8 cellular contexts compared by ENCODE assay signal in the genomic region with DNA sequence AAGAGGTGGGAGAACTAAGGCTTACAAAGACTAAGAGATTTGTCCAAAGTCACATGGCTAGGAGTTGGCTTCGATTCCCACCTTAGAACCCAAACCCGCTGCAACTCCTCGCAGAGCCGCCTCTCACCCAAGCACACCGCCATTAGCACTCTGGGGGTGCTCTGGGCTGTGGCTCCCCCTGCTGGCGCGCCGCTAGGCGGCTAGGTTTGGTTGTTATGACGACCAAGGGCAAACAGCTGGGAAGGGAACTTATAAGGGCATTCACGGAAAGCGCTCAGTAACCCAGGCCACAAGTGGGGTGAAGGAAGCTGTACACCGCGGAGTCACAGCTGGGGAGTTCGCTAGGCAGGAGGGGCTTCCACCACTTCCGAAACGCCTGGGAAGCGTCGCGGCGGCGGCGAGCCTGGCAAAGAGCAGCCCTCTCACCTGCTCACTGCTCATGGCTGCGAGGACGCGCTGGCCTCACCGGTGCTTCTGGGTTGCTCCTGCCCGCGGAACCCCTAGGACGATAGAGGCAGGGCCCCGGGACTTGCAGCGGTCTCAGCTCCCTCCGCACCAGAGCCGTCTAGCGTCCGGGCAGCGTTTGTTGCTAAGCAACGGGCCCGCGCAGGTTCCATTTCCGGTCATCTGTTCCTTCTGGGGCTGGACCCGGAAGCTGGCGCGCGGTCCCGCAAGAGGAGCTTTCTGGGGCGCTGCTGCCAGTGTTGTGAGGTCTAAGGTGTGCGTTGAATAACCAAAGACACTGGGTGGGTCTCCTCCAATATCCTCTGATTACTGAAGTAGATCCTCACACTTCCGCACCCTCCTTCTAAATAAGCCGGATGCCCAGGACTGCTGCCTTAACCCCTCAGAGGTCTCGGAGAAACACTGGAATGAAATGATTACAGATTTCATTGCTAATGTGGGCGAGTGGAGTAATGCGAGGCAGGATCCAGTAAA. TPM values are rescaled to one million over a fixed set of nuclear protein-coding genes. Genes with fewer than 3 reads are reported as not detected.
A peak's percentile ranks its signal among the peaks of the same experiment; 100 is the strongest.
DNase-seq lines count a peak whose midpoint lies in the region; ATAC-seq and TF ChIP-seq lines count a peak whose summit lies in the region.

A gene (minus strand): TSS at position 567 of the 939 bp plus-strand sequence. CDS start 126 bp downstream, at position 441.

- H3K27ac Mint-ChIP-seq in T-cell, result peak within 1 kb of the TSS; percentile 71 to 79

- H3K27me3 ChIP-seq in upper lobe of right lung, result no peaks in the 10 kb centered on the region

- no peaks in the 10 kb centered on the region for H3K9me3 ChIP-seq in upper lobe of right lung

- no peaks in the 10 kb centered on the region for H3K36me3 Mint-ChIP-seq in T-cell

- H3K4me3 Mint-ChIP-seq in T-cell, result peak within 1 kb of the TSS; percentile 81 to 85 (median 82)

- peak within 1 kb of the TSS; percentile 92 for H3K4me3 ChIP-seq in upper lobe of right lung

- ATAC-seq in HG02852 (IDR thresholded peaks at IDR 0.05; ENCODE audit: unreplicated experiment) (peak; percentile 99), T-cell (replicated peaks in 1 of 4) (peak; percentile 89 to 97 (median 93)), left ventricle myocardium superior (peak; percentile 99), upper lobe of right lung (peak; percentile 97)

- POLR2A ChIA-PET in T-cell (lab: Charles Lee), result interaction anchor here in 1 of 2 donors (0.6 to 1.2 kb wide), 5 partner anchors 79 to 1637 kb away, joined by 3 to 5 read pairs (median 5); a partner anchor contains a TSS

- H3K9me3 Mint-ChIP-seq in T-cell, result no peaks in the 10 kb centered on the region

- peaks cover 11% of the 10 kb centered on the region for H3K4me1 ChIP-seq in upper lobe of right lung

- H3K36me3 ChIP-seq in upper lobe of right lung, result no peaks in the 10 kb centered on the region

- in situ Hi-C loops in GM13976 (cut with MboI; ENCODE audit: low sequenced_read_pairs, unreplicated experiment), result loop anchor here (10.0 kb wide), 1 partner anchor 394 kb away; no protein-coding TSS in a partner anchor

- CTCF ChIA-PET in T-cell (lab: Charles Lee), result interaction anchor here (0.6 to 2.8 kb wide), 31 partner anchors 9 to 1901 kb away, joined by 3 to 34 read pairs (median 4); a partner anchor contains a TSS

- peak within 1 kb of the TSS; percentile 89 for H3K27ac ChIP-seq in upper lobe of right lung

- peaks cover 0 to 4% of the 10 kb centered on the region in 2 donors for H3K27me3 Mint-ChIP-seq in T-cell

- DNase-seq in GM13976 (ENCODE audit: low spot score) (peak; percentile 91), NCI-H146 (lab: John Stamatoyannopoulos, UW) (peak; percentile 87), T-cell (peak; percentile 80 to 94 (median 92)), amniotic stem cell (lab: John Stamatoyannopoulos, UW) (peak; percentile 79), left ventricle myocardium superior (peak; percentile 93), posterior vena cava (ENCODE audit: low spot score) (peak; percentile 97), upper lobe of right lung (peak; percentile 96)

- peaks cover 13 to 16% (median 14%) of the 10 kb centered on the region in 3 donors for H3K4me1 Mint-ChIP-seq in T-cell

- intact Hi-C loops in left ventricle myocardium superior (cut with micrococcal nuclease) (no loop called here), posterior vena cava (cut with DNase I) (no loop called here), upper lobe of right lung (cut with DNase I) (no loop called here)

- TF ChIP-seq CTCF in GM13976 (IDR thresholded peaks at IDR 0.05; ENCODE audit: borderline replicate concordance, control extremely low read depth, extremely low read depth, insufficient read depth, missing control alignments) (peak; percentile 96), upper lobe of right lung (IDR thresholded peaks at IDR 0.05) (peak; percentile 74)

RNA-seq across cellular contexts. Expression of the gene that starts here (rescaled TPM):
- total RNA-seq in T-cell (under 1 TPM in 1 of 5 donors, not detected in 4; 0.03 TPM), left ventricle myocardium superior (0.25 TPM), posterior vena cava (1 to 10 TPM; 1.4 to 2.5 TPM), upper lobe of right lung (0.98 TPM)

Comparison
In these comparisons a context has a peak if more than half of its experiments do, and no peak if none do; other contexts are left out.
1. Peak in every context shown above with its lines: DNase-seq, ATAC-seq, H3K4me3 ChIP-seq and H3K27ac ChIP-seq.
2. Peak in DNase-seq and ATAC-seq in T-cell; RNA of the gene not detected or under 1 TPM.
3. Peak in DNase-seq and ATAC-seq in left ventricle myocardium superior; RNA of the gene not detected or under 1 TPM.
4. Peak in DNase-seq, ATAC-seq, H3K4me3 ChIP-seq and H3K27ac ChIP-seq in upper lobe of right lung; RNA of the gene not detected or under 1 TPM.